Comparison of ENCODE assay signal across 8 cellular contexts in the genomic region with DNA sequence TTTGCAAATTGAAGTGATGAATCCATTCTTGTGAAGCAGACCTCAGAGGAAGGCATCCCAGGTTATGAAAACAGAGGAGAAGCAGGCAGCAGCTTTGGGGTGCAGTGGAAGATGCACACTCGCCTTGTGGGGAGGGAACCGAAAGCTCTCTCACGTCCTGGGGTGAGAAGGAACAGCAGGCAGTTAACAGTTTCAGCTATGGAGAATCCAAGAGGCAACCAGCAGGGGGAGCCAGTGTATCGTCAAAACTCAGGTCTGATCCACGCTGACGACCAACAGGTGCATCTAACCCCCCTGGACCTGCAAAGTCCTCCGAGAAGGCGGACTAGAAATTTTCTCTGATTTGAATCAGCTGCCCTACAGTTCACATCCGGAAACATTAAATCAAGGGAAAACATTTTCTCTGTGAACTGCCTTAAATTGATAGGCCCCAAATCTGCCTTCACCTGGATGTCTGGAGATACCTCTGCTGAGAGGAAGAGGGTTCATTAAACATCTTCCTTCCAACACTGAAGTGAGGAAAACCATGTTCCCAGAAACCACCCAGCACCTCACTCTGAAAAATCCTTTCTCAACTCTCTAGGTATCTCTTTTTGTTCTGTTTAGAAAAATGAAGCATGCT.
DNase-seq lines count a peak whose midpoint lies in the region; ATAC-seq lines count a peak whose summit lies in the region.

No MANE protein-coding gene starts in this region.

- H3K27ac Mint-ChIP-seq in T-helper 17 cell = no peak overlapping the region

- DNase-seq in NCI-H2227 (lab: John Stamatoyannopoulos, UW; ENCODE audit: unreplicated experiment) (peak; percentile 44), NCI-H2227 treated with DMSO at 0.1 percent for 48 hours (lab: John Stamatoyannopoulos, UW) (no peak), MV-4-11 (lab: John Stamatoyannopoulos, UW) (peak; percentile 75), T-helper 17 cell (peak in 1 of 3 donors; percentile 27), astrocyte of the hippocampus (ENCODE audit: low read depth, low spot score) (peak; percentile 83), iPS DF 19.7 (ENCODE audit: low read depth, low spot score) (peak; percentile 47)
- DNase-seq in stimulated activated CD4-positive, alpha-beta T cell treated with anti-CD3 and anti-CD28 coated beads, Interleukin-12 subunit alpha, Interleukin-12 subunit beta, amount 100 ng/mL, for 24 hours (ENCODE audit: low read depth in 2 of 2) = peak; percentile 27 to 73

- H3K9me3 ChIP-seq in T-helper 17 cell (ENCODE audit: control insufficient read depth, low read length, poor library complexity, severe bottlenecking) = no peaks in the 10 kb centered on the region

- H3K4me3 Mint-ChIP-seq in T-helper 17 cell = no peak overlapping the region

- peaks cover 4% of the 10 kb centered on the region for H3K36me3 Mint-ChIP-seq in T-helper 17 cell (ENCODE audit: low read depth)

- H3K27me3 Mint-ChIP-seq in T-helper 17 cell = peaks cover 60% of the 10 kb centered on the region

- H3K4me1 Mint-ChIP-seq in T-helper 17 cell = peaks cover 6% of the 10 kb centered on the region

- ATAC-seq in HG02571 (IDR thresholded peaks at IDR 0.05; ENCODE audit: unreplicated experiment) (peak; percentile 88), T-helper 17 cell (peak; percentile 50)
